ENCODE assay signal across 8 cellular contexts in genomic region chr5:93899026-93899600, GRCh38.
DNase-seq lines count a peak whose midpoint lies in the region; ATAC-seq, FAIRE-seq and TF ChIP-seq lines count a peak whose summit lies in the region.

No MANE protein-coding gene starts in this region.

- in situ Hi-C loops in astrocyte of the spinal cord (cut with HindIII; ENCODE audit: low sequenced_read_pairs) = no loop called here

- POLR2A ChIA-PET in AG04449 (lab: Yijun Ruan, JAX) = no interaction called here

- TF ChIP-seq CTCF in AG04449 (IDR thresholded peaks at IDR 0.05; ENCODE audit: insufficient read depth, low read length, missing control alignments) (peak; percentile 14), astrocyte of the spinal cord (IDR thresholded peaks at IDR 0.05; ENCODE audit: low read depth, low read length) (peak; percentile 30)

- CTCF ChIA-PET in AG04449 (lab: Yijun Ruan, JAX) = interaction anchor here (0.6 to 2.6 kb wide), 10 partner anchors 9 to 308 kb away, joined by 3 to 13 read pairs (median 4); no protein-coding TSS in a partner anchor

- FAIRE-seq in urothelium cell line (lab: Jason Lieb, UNC) = no peak

- peak; percentile 82 for ATAC-seq in GM18870 (IDR thresholded peaks at IDR 0.05; ENCODE audit: unreplicated experiment)
- ATAC-seq in HG03342 (IDR thresholded peaks at IDR 0.05; ENCODE audit: unreplicated experiment) = peak; percentile 96

- H3K4me3 ChIP-seq in AG04449 (ENCODE audit: low read depth, low read length) (no peak overlapping the region), astrocyte of the spinal cord (ENCODE audit: low read depth, low read length) (no peak overlapping the region)

- DNase-seq in AG04449 (ENCODE audit: low read depth, low spot score) (no peak), astrocyte of the spinal cord (ENCODE audit: low read depth, low spot score) (no peak), urothelium cell line (ENCODE audit: low spot score) (peak; percentile 4), NCI-H1930 (lab: John Stamatoyannopoulos, UW) (no peak), DMS153 (lab: John Stamatoyannopoulos, UW) (no peak)
- no peak for DNase-seq in stimulated activated CD8-positive, alpha-beta memory T cell treated with anti-CD3 and anti-CD28 coated beads, Interleukin-4, amount 100 ng/mL, for 48 hours
